Comparison of ENCODE assay signal across 31 cellular contexts in the genomic region with DNA sequence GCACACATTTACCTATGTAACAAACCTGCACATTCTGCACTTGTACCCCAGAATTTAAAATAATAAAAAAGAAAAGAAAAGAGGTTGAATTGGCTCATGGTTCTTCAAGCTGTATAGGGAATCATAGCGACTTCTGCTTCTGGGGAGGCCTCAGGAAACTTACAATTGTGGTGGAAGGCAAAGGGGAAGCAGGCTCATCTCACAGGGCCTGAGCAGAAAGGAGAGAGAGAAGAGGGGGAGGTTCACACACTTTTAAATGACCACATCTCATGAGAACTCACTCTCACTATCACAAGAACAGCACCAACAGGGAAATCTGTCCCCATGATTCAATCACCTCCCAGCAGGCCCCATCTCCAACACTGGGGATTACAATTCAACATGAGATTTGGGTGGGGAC.
"Had no signal": no experiment of that assay in that cellular context is flagged by ENCODE, and none has a peak within 500 bp of the region (broad histone marks: within the 10 kb centered on the region; RNA-seq: fewer than 3 reads in every experiment).

No MANE protein-coding gene starts in this region.

- H3K4me2 ChIP-seq: neural progenitor cell had no signal

- H3K9me3 ChIP-seq: lower lobe of right lung, psoas muscle, upper lobe of left lung, vagina had no signal

- H3K79me2 ChIP-seq: parathyroid adenoma had no signal

- H3K4me1 ChIP-seq: foreskin keratinocyte, left lung, neural progenitor cell, parathyroid adenoma, psoas muscle, vagina had no signal

- H3K9ac ChIP-seq: neural progenitor cell, parathyroid adenoma had no signal

- DNase-seq: activated CD4-positive, alpha-beta T cell treated with anti-CD3 and anti-CD28 coated beads for 48 hours; activated CD4-positive, alpha-beta T cell treated with anti-CD3 and anti-CD28 coated beads, Interleukin-2, amount 50 U/mL, for 48 hours; activated CD8-positive, alpha-beta memory T cell treated with anti-CD3 and anti-CD28 coated beads, Interleukin-2, amount 50 U/mL, for 48 hours; activated gamma-delta T cell; activated naive CD4-positive, alpha-beta T cell treated with anti-CD3 and anti-CD28 coated beads, Interleukin-2, amount 10 ng/mL, durations not matched to agents 7 days and 5 days; activated naive CD8-positive, alpha-beta T cell treated with anti-CD3 and anti-CD28 coated beads, Interleukin-2, amount 10 ng/mL, durations not matched to agents 7 days and 5 days; activated T-cell treated with anti-CD3 and anti-CD28 coated beads, Interleukin-2, amount 50 U/mL, for 24 hours; caudate nucleus; endodermal cell; foreskin keratinocyte; kidney glomerular epithelial cell; left lung; lower lobe of right lung; natural killer cell; occipital lobe; psoas muscle; stimulated activated CD4-positive, alpha-beta T cell treated with anti-CD3 and anti-CD28 coated beads, Interleukin-1b, Interleukin-23, amount 100 ng/mL, for 48 hours; stimulated activated CD4-positive, alpha-beta T cell treated with anti-CD3 and anti-CD28 coated beads, Interleukin-4, amount 100 ng/mL, for 4 hours; stimulated activated CD8-positive, alpha-beta memory T cell treated with anti-CD3 and anti-CD28 coated beads, Interleukin-4, amount 100 ng/mL, for 48 hours; stimulated activated naive CD8-positive, alpha-beta T cell treated with anti-CD3 and anti-CD28 coated beads, Interleukin-15, amount 100 ng/mL, for 72 hours; substantia nigra; T-helper 9 cell; upper lobe of left lung; WERI-Rb-1 had no signal

- H3K36me3 ChIP-seq: left lung, lower lobe of right lung, neural progenitor cell, upper lobe of left lung, vagina, WERI-Rb-1 had no signal

- ATAC-seq: activated CD4-positive, CD25-positive, alpha-beta regulatory T cell treated with anti-CD3 and anti-CD28 coated beads, Interleukin-2, amount 50 U/mL, for 24 hours; esophagus mucosa; foreskin keratinocyte; natural killer cell; psoas muscle; stimulated activated memory B cell treated with anti-CD40 and anti-IgM and Interleukin-4, amounts not matched to agents 10 μg/mL and 1 μg/mL and 100 μg/mL, for 72 hours; stimulated activated naive CD8-positive, alpha-beta T cell treated with anti-CD3 and anti-CD28 coated beads, Interleukin-15, amount 100 ng/mL, for 72 hours had no signal

- H3K27ac ChIP-seq: foreskin keratinocyte, neural progenitor cell, parathyroid adenoma, psoas muscle, vagina, WERI-Rb-1 had no signal

- H2AFZ ChIP-seq: neural progenitor cell, parathyroid adenoma had no signal

- H3K4me3 ChIP-seq: left lung, lower lobe of right lung, neural progenitor cell, psoas muscle, smooth muscle cell, upper lobe of left lung, vagina had no signal

- H3K27me3 ChIP-seq: foreskin keratinocyte, left lung, neural progenitor cell, upper lobe of left lung, vagina had no signal
